Comparison of ENCODE assay signal across 8 cellular contexts in the genomic region with DNA sequence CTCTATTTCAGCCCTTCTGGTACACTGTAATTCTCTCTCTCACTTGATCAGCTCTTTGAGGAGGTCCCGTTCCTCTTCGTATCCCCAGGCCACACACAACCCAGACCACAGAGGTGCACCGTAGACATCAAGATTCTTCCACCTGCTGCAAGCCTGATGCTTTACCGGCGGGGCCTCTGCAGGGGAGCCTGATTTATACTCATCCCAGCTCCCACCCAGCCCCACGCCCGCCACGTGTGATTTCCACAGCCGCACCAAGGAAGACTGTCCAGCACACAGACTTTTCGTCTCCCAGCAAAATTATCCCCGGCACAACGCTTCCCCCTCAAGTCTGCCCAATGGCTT. TPM values are rescaled to one million over a fixed set of nuclear protein-coding genes. Genes with fewer than 3 reads are reported as not detected.
DNase-seq lines count a peak whose midpoint lies in the region; ATAC-seq, FAIRE-seq and TF ChIP-seq lines count a peak whose summit lies in the region.

No MANE protein-coding gene starts in this region.

- no peak for TF ChIP-seq CTCF in BJ (IDR thresholded peaks at IDR 0.05; ENCODE audit: insufficient read depth, low read depth, low read length)
- TF ChIP-seq CTCF in bronchial epithelial cell (IDR thresholded peaks at IDR 0.05; ENCODE audit: insufficient read depth, low read length, severe bottlenecking) = no peak
- no peak for TF ChIP-seq CTCF in type B pancreatic cell (conservative IDR thresholded peaks at IDR 0.05)

- H3K27me3 Mint-ChIP-seq in type B pancreatic cell = peaks cover 7% of the 10 kb centered on the region

- ATAC-seq in GM21423 (IDR thresholded peaks at IDR 0.05; ENCODE audit: unreplicated experiment) = peak; percentile 3

- no peaks in the 10 kb centered on the region for H3K9me3 Mint-ChIP-seq in type B pancreatic cell

- no peak for FAIRE-seq in bronchial epithelial cell (lab: Jason Lieb, UNC)

- H3K9me3 ChIP-seq in KOPT-K1 (ENCODE audit: insufficient read depth, low read length, poor library complexity, severe bottlenecking) = no peaks in the 10 kb centered on the region

- peak overlapping the region; percentile 57 for H3K27ac ChIP-seq in KOPT-K1 (ENCODE audit: low read depth, low read length, poor library complexity, severe bottlenecking)

- peak overlapping the region; percentile 90 for H3K4me3 Mint-ChIP-seq in type B pancreatic cell

- peak overlapping the region; percentile 6 for H3K27ac Mint-ChIP-seq in type B pancreatic cell

- H3K36me3 ChIP-seq in BJ (ENCODE audit: control insufficient read depth, insufficient read depth, low read length) (no peaks in the 10 kb centered on the region), KOPT-K1 (ENCODE audit: insufficient read depth, low read length) (peaks cover 39% of the 10 kb centered on the region), bronchial epithelial cell (ENCODE audit: control insufficient read depth, insufficient read depth, low read length) (no peaks in the 10 kb centered on the region)

- no peaks in the 10 kb centered on the region for H3K27me3 ChIP-seq in BJ (ENCODE audit: control insufficient read depth, insufficient read depth, low read length)
- no peaks in the 10 kb centered on the region for H3K27me3 ChIP-seq in bronchial epithelial cell (ENCODE audit: control insufficient read depth, insufficient read depth, low read length)

- H3K4me1 Mint-ChIP-seq in type B pancreatic cell (ENCODE audit: unreplicated experiment) = peaks cover 17% of the 10 kb centered on the region

- no peak for DNase-seq in BJ (ENCODE audit: low read depth)
- no peak for DNase-seq in bronchial epithelial cell (ENCODE audit: low read depth)
- peak; percentile 15 for DNase-seq in medulla oblongata (ENCODE audit: extremely low spot score)
- DNase-seq in type B pancreatic cell (ENCODE audit: extremely low spot score, unreplicated experiment) = no peak
- no peak for DNase-seq in AML-193 (lab: John Stamatoyannopoulos, UW)
- no peak for DNase-seq in NCI-H510A (lab: John Stamatoyannopoulos, UW)

- H3K4me3 ChIP-seq in BJ (ENCODE audit: low read depth, low read length) (peak overlapping the region; percentile 99), bronchial epithelial cell (ENCODE audit: low read depth, low read length) (peak overlapping the region; percentile 73)

- H3K36me3 Mint-ChIP-seq in type B pancreatic cell = peaks cover 11% of the 10 kb centered on the region

- CTCF ChIA-PET in BJ (lab: Yijun Ruan, JAX) = interaction anchor here (0.7 to 2.3 kb wide), 7 partner anchors 9 to 248 kb away, joined by 4 to 12 read pairs (median 5); no protein-coding TSS in a partner anchor

- POLR2A ChIA-PET in BJ (lab: Charles Lee) = no interaction called here

RNA-seq across cellular contexts. Expression of gene SMYD3, which starts 0.7 kb away (rescaled TPM):
- 26.1 and 36.9 TPM in 2 replicates for polyA plus RNA-seq in BJ (2011; rRNA removed)
- 27.6 and 29.6 TPM in 2 replicates for polyA minus RNA-seq in BJ (2011; rRNA and poly(A)+ RNA removed)
- total RNA-seq in bronchial epithelial cell = 6.8 and 17.4 TPM in 2 replicates
- 14.9 and 19.4 TPM in 2 replicates for total RNA-seq in type B pancreatic cell (ENCODE audit: low replicate concordance)

RNA-seq across cellular contexts. Expression of gene TFB2M, which starts 59.6 kb away (rescaled TPM):
- 10.9 and 17.4 TPM in 2 replicates for polyA plus RNA-seq in BJ (2011; rRNA removed)
- polyA minus RNA-seq in BJ (2011; rRNA and poly(A)+ RNA removed) = 4.6 and 5.4 TPM in 2 replicates
- total RNA-seq in bronchial epithelial cell = 12.3 and 16.8 TPM in 2 replicates
- total RNA-seq in type B pancreatic cell (ENCODE audit: low replicate concordance) = 12.9 and 14.7 TPM in 2 replicates

RNA-seq across cellular contexts. Expression of gene CNST, which starts 59.8 kb away (rescaled TPM):
- 29.7 and 41.2 TPM in 2 replicates for polyA plus RNA-seq in BJ (2011; rRNA removed)
- polyA minus RNA-seq in BJ (2011; rRNA and poly(A)+ RNA removed) = 38.2 and 42.7 TPM in 2 replicates
- total RNA-seq in bronchial epithelial cell (10.3 and 12.0 TPM in 2 replicates), type B pancreatic cell (ENCODE audit: low replicate concordance) (15.5 and 17.9 TPM in 2 replicates)
